1 cellular context compared by ENCODE assay signal in the genomic region with DNA sequence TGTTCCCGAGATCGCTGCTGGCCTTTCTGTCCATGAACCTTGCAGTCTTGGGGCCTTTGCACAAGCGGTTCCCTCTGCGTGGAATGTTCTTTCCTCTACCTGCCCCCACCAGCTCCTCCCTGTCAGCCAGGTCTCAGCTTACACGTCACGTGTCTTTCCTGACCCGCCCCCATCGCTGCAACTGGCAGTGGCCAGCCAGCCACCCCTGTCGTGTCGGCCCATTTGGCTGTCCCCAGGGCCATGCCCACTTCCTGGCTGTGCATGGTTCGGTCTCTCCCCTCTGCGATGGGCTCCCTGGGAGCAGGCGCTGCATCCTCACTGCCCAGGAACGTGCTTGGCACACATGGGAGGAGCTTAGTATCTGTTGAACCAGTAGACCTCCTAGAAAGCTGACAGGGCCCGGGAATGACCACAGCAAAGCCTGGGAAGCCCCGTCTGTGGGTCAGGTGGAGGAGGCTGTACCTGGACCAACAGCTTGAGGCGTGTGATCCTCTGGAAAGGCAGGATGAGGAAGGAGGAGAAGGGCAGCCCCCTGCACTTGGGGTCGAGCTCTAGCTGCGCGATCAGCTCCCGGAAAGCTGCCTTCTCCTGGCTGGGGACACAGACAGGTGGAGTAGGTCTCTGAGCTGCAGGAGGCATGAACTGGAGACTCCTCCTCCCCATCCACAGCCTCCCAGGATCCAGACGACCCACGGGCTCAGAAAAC.
TF ChIP-seq lines count a peak whose summit lies in the region.

No MANE protein-coding gene starts in this region.

TF ChIP-seq in K562, 482 proteins besides CTCF, POLR2A, EP300 and RAD21 (continued from another document):
- TF ChIP-seq CBFA2T2 (conservative IDR thresholded peaks at IDR 0.05), result 0 out of 2 replicates have a peak, but pooled peaks have one; percentile 19
- no peak for TF ChIP-seq MYNN (IDR thresholded peaks at IDR 0.05)
- TF ChIP-seq MYNN (CRISPR knock-in tag; IDR thresholded peaks at IDR 0.05), result no peak
- TF ChIP-seq, protein P1, sequence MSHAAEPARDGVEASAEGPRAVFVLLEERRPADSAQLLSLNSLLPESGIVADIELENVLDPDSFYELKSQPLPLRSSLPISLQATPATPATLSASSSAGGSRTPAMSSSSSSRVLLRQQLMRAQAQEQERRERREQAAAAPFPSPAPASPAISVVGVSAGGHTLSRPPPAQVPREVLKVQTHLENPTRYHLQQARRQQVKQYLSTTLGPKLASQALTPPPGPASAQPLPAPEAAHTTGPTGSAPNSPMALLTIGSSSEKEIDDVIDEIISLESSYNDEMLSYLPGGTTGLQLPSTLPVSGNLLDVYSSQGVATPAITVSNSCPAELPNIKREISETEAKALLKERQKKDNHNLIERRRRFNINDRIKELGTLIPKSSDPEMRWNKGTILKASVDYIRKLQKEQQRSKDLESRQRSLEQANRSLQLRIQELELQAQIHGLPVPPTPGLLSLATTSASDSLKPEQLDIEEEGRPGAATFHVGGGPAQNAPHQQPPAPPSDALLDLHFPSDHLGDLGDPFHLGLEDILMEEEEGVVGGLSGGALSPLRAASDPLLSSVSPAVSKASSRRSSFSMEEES (CRISPR knock-in tag; IDR thresholded peaks at IDR 0.05), result 0 out of 2 replicates have a peak, but pooled peaks have one; percentile 8
- TF ChIP-seq CBFB (CRISPR knock-in tag; IDR thresholded peaks at IDR 0.05), result no peak
- no peak for TF ChIP-seq RBM22 (IDR thresholded peaks at IDR 0.05; ENCODE audit: low read depth, low read length, poor library complexity, severe bottlenecking)
- no peak for TF ChIP-seq PHF8 (IDR thresholded peaks at IDR 0.05; ENCODE audit: borderline replicate concordance, low read length)
- peak; percentile 40 for TF ChIP-seq PRDM10 (IDR thresholded peaks at IDR 0.05; ENCODE audit: partially characterized antibody)
- TF ChIP-seq RAD51 (IDR thresholded peaks at IDR 0.05; ENCODE audit: borderline replicate concordance, low read depth), result peak; percentile 82; the same call in 1 of the 2 replicates
TF ChIP-seq in K562: peak in this region for 13.
